18 cellular contexts compared by ENCODE assay signal in the genomic region with DNA sequence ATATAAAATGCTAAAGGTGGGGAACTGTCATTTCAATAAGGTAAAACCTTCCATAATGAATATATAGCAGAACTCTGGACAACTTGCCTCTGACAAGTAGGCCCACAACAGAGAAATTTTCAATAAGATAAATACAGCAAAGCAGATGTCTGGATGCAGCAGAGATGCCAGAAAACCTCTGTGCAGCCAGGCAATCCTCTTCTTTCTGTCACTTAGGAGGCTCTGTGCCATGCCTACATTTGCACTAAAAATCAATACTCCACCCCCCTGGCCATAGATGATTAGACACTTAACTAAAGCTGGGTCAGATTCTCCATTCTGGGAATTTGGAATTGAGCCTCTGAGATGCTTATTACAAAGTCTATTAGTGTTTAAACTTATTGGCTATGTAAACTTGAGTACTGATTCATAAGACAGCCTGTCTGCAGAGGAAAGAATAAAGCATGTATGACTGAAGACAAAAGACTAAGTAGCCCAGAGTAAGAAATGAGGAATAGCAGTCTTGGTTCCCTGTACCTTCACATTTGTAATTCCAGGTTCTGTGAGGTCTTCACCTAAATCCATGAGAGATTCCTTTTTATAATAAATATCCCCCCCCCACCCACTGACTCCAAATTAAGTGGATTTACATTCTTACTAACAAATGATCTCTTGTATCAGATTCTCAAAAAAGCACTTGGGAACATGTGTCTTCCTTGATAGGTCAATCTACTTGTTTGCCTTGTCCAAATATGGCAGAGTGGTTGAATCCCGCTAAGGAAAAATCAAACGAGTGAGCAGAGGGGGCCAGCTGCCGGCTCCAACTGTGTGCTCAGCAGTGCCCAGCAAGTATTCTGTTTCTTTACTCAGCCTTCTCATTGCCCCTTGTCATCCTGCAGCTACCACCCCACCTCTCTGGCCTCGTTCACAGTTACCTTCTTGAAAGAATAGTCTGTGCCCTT. TPM values are rescaled to one million over a fixed set of nuclear protein-coding genes. Genes with fewer than 3 reads are reported as not detected.
DNase-seq lines count a peak whose midpoint lies in the region; TF ChIP-seq lines count a peak whose summit lies in the region.
"Had no signal": no experiment of that assay in that cellular context is flagged by ENCODE, and none has a peak within 500 bp of the region (broad histone marks: within the 10 kb centered on the region; RNA-seq: fewer than 3 reads in every experiment).

No MANE protein-coding gene starts in this region.

- peaks cover 0 to 8% (median 0%) of the 10 kb centered on the region in 3 donors for H3K36me3 Mint-ChIP-seq in CD8-positive, alpha-beta memory T cell
- no peaks in the 10 kb centered on the region for H3K36me3 Mint-ChIP-seq in glutamatergic neuron (ENCODE audit: unreplicated experiment)

- H3K4me1 Mint-ChIP-seq in CD8-positive, alpha-beta memory T cell = peaks cover 43 to 71% (median 65%) of the 10 kb centered on the region in 3 donors
- H3K4me1 Mint-ChIP-seq in glutamatergic neuron (ENCODE audit: low read depth, unreplicated experiment) = peaks cover 23% of the 10 kb centered on the region

- H3K4me3 Mint-ChIP-seq in CD8-positive, alpha-beta memory T cell = no peak overlapping the region
- no peak overlapping the region for H3K4me3 Mint-ChIP-seq in glutamatergic neuron (ENCODE audit: unreplicated experiment)
- H3K4me3 Mint-ChIP-seq: B cell; CD4-positive, CD25-positive, alpha-beta regulatory T cell had no signal

- no peaks in the 10 kb centered on the region for H3K27me3 Mint-ChIP-seq in CD8-positive, alpha-beta memory T cell
- H3K27me3 Mint-ChIP-seq in glutamatergic neuron (ENCODE audit: unreplicated experiment) = no peaks in the 10 kb centered on the region
- H3K27me3 Mint-ChIP-seq: B cell; CD4-positive, CD25-positive, alpha-beta regulatory T cell had no signal

- peaks cover 5% of the 10 kb centered on the region for H3K36me3 ChIP-seq in CD8-positive, alpha-beta memory T cell (ENCODE audit: insufficient read depth, low read length)
- H3K36me3 ChIP-seq: SJCRH30 had no signal

- H3K27ac Mint-ChIP-seq in CD8-positive, alpha-beta memory T cell = peak overlapping the region in 6 of 8 donors; percentile 9 to 52 (median 35)
- peak overlapping the region; percentile 28 for H3K27ac Mint-ChIP-seq in glutamatergic neuron (ENCODE audit: unreplicated experiment)
- H3K27ac Mint-ChIP-seq: B cell had no signal

- H3K9me3 ChIP-seq in CD8-positive, alpha-beta memory T cell (ENCODE audit: low read length) = no peaks in the 10 kb centered on the region
- H3K9me3 ChIP-seq: Caco-2, SJCRH30 had no signal

- H3K4me3 ChIP-seq in CD8-positive, alpha-beta memory T cell (ENCODE audit: low read length) = no peak overlapping the region
- H3K4me3 ChIP-seq: SJCRH30 had no signal

- no peak overlapping the region for H3K27ac ChIP-seq in CD8-positive, alpha-beta memory T cell (ENCODE audit: low read depth, low read length)
- H3K27ac ChIP-seq: SJCRH30 had no signal

- no peaks in the 10 kb centered on the region for H3K27me3 ChIP-seq in CD8-positive, alpha-beta memory T cell (ENCODE audit: insufficient read depth, low read length, poor library complexity, severe bottlenecking)
- H3K27me3 ChIP-seq: SJCRH30 had no signal

- no peaks in the 10 kb centered on the region for H3K9me3 Mint-ChIP-seq in CD8-positive, alpha-beta memory T cell
- H3K9me3 Mint-ChIP-seq in glutamatergic neuron (ENCODE audit: unreplicated experiment) = no peaks in the 10 kb centered on the region

- no peak for TF ChIP-seq CTCF in glutamatergic neuron (IDR thresholded peaks at IDR 0.05; ENCODE audit: partially characterized antibody, unreplicated experiment)

- POLR2A ChIA-PET in CD8-positive, alpha-beta memory T cell (lab: Charles Lee) = no interaction called here

- DNase-seq in DMS53 (lab: John Stamatoyannopoulos, UW) (peak; percentile 2), DMS53 treated with DMSO at 0.1 percent for 48 hours (lab: John Stamatoyannopoulos, UW; ENCODE audit: unreplicated experiment) (no peak), NCI-H446 treated with DMSO at 0.1 percent for 48 hours (lab: John Stamatoyannopoulos, UW) (peak; percentile 37), glutamatergic neuron (no peak), pons (ENCODE audit: low spot score) (no peak), NCI-H2171 treated with DMSO at 0.1 percent for 48 hours (lab: John Stamatoyannopoulos, UW) (no peak)
- DNase-seq in CD8-positive, alpha-beta memory T cell = no peak
- DNase-seq in activated CD4-positive, CD25-positive, alpha-beta regulatory T cell treated with anti-CD3 and anti-CD28 coated beads, Interleukin-2, amount 50 U/mL, for 72 hours = no peak
- DNase-seq: 8988T; Caco-2; CD4-positive, CD25-positive, alpha-beta regulatory T cell; KBM-7; MV-4-11; NCI-H1417 treated with DMSO at 0.1 percent for 48 hours; NCI-H187 treated with DMSO at 0.1 percent for 48 hours; NCI-H774; SJCRH30 had no signal

- CTCF ChIA-PET in CD8-positive, alpha-beta memory T cell (lab: Charles Lee) = no interaction called here

- H3K4me1 ChIP-seq in CD8-positive, alpha-beta memory T cell (ENCODE audit: insufficient read depth, low read length) = peaks cover 14% of the 10 kb centered on the region
- H3K4me1 ChIP-seq: SJCRH30 had no signal

RNA-seq across cellular contexts. Expression of gene MAN1A1, which starts 20.4 kb away (rescaled TPM):
- total RNA-seq in CD8-positive, alpha-beta memory T cell = 10 to 100 TPM; 36.9 to 38.4 TPM
- 23.8 TPM for polyA plus RNA-seq in CD8-positive, alpha-beta memory T cell
- 10.5 TPM for total RNA-seq in glutamatergic neuron (ENCODE audit: unreplicated experiment)

Comparison
In these comparisons a context has a peak if more than half of its experiments do, and no peak if none do; other contexts are left out.
1. DNase-seq: peak in DMS53 (single experiment) and NCI-H446 treated with DMSO at 0.1 percent for 48 hours (single experiment); none in DMS53 treated with DMSO at 0.1 percent for 48 hours (single experiment), CD8-positive, alpha-beta memory T cell (0 of 5), glutamatergic neuron (single experiment), pons (single experiment), NCI-H2171 treated with DMSO at 0.1 percent for 48 hours (single experiment) and activated CD4-positive, CD25-positive, alpha-beta regulatory T cell treated with anti-CD3 and anti-CD28 coated beads, Interleukin-2, amount 50 U/mL, for 72 hours (single experiment).